15 cellular contexts compared by ENCODE assay signal in the genomic region with DNA sequence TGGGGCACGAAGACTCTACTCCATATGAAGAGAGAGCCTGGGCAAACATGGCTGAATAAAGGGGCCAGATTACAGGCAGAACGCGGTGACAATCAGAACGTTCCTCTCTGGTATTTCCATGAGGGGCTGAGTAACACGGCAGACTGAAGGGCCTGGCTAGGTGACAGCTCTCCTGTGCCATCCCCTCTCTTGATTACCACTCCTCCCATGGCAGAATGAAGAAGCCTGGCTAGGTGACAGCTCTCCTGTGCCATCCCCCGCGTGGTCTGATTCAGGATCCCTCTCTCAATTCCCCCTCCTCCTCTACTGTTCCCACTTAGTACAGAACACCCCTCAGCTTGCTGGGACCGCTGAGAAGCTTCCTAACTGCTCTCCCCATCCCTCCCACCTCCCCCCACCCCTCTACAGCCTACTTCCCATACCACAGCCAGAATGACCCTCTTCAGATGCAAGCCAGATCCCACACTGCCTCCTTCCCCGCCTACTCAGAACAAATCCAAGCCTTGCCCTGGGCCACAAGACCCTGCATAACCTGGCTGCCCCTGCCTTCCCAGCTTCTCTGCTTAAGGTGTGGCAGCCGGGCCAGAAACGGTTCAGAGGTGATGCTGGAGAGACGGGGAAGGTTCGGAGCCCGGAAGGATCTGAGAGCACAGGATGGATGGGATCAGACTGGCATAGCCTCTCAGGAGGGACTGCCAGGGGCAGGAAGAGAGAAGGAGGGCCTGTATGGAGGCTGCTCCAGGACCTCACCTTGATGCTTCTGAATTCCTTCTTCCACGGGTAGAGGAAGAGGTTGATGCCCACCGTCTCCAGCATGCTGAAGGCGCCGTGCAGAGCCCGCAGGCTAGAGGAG. TPM values are rescaled to one million over a fixed set of nuclear protein-coding genes. Genes with fewer than 3 reads are reported as not detected.
DNase-seq lines count a peak whose midpoint lies in the region; ATAC-seq and TF ChIP-seq lines count a peak whose summit lies in the region.
"Had no signal": no experiment of that assay in that cellular context is flagged by ENCODE, and none has a peak within 500 bp of the region (broad histone marks: within the 10 kb centered on the region; RNA-seq: fewer than 3 reads in every experiment).

No MANE protein-coding gene starts in this region.

- 81 to 87% methylated on average over 19 of the region's 19 CpGs for WGBS in heart right ventricle, 2 donors

- H3K36me3 Mint-ChIP-seq in progenitor cell of endocrine pancreas (ENCODE audit: insufficient read depth): peaks cover 9% of the 10 kb centered on the region

- no peaks in the 10 kb centered on the region for H3K27me3 Mint-ChIP-seq in progenitor cell of endocrine pancreas

- intact Hi-C loops in heart right ventricle (cut with DNase I): loop anchor here in 1 of 10 donors (10.0 kb wide), 1 partner anchor 293 kb away; no protein-coding TSS in a partner anchor

- H3K4me3 Mint-ChIP-seq in progenitor cell of endocrine pancreas (ENCODE audit: low read depth): no peak overlapping the region
- H3K4me3 Mint-ChIP-seq: CD14-positive monocyte had no signal

- no peaks in the 10 kb centered on the region for H3K9me3 ChIP-seq in heart right ventricle
- H3K9me3 ChIP-seq: SJCRH30 had no signal

- peak; percentile 84 for DNase-seq in NCI-H2029 (lab: John Stamatoyannopoulos, UW)
- DNase-seq in heart right ventricle: peak in 1 of 2 donors; percentile 34
- DNase-seq in progenitor cell of endocrine pancreas (ENCODE audit: low spot score, unreplicated experiment): no peak
- no peak for DNase-seq in putamen (ENCODE audit: low spot score)
- DNase-seq in iPS-NIHi7 (ENCODE audit: extremely low spot score): no peak
- no peak for DNase-seq in dermis blood vessel endothelial cell
- DNase-seq: KG1, NCI-H1048, NCI-H146, NCI-H69, OCI-M1, SJCRH30 had no signal

- peak in 3 of 8 donors; percentile 41 to 54 (median 42) for ATAC-seq in heart right ventricle
- ATAC-seq: HepG2 had no signal

- peaks cover 0 to 78% (median 37%) of the 10 kb centered on the region in 9 donors for H3K36me3 ChIP-seq in heart right ventricle

- peak overlapping the region; percentile 56 for H3K27ac Mint-ChIP-seq in progenitor cell of endocrine pancreas

- no peaks in the 10 kb centered on the region for H3K9me3 Mint-ChIP-seq in progenitor cell of endocrine pancreas (ENCODE audit: low read depth)

- peak overlapping the region; percentile 45 for H3K27ac ChIP-seq in C4-2B
- peak overlapping the region in 8 of 10 donors; percentile 4 to 84 (median 30) for H3K27ac ChIP-seq in heart right ventricle
- H3K27ac ChIP-seq: SJCRH30 had no signal

- H3K4me1 ChIP-seq in heart right ventricle: peaks cover 8 to 68% (median 41%) of the 10 kb centered on the region in 9 donors
- H3K4me1 ChIP-seq: SJCRH30 had no signal

- H3K4me3 ChIP-seq in heart right ventricle: no peak overlapping the region
- H3K4me3 ChIP-seq: SJCRH30 had no signal

- no peaks in the 10 kb centered on the region for H3K27me3 ChIP-seq in heart right ventricle
- H3K27me3 ChIP-seq: SJCRH30 had no signal

- peaks cover 2% of the 10 kb centered on the region for H3K4me1 Mint-ChIP-seq in progenitor cell of endocrine pancreas (ENCODE audit: low read depth)

- TF ChIP-seq CTCF in C4-2B (conservative IDR thresholded peaks at IDR 0.05): no peak
- TF ChIP-seq CTCF in heart right ventricle (IDR thresholded peaks at IDR 0.05): no peak
- no peak for TF ChIP-seq CTCF in progenitor cell of endocrine pancreas (IDR thresholded peaks at IDR 0.05; ENCODE audit: unreplicated experiment)

RNA-seq across cellular contexts. Expression of gene SPATA2, which starts 7.7 kb away (rescaled TPM):
- 10 to 100 TPM in 1 of 10 donors, 1 to 10 TPM in 9; 5.2 to 11.8 (median 6.7) TPM for total RNA-seq in heart right ventricle
- polyA plus RNA-seq in heart right ventricle: 1 to 10 TPM; 4.8 to 5.0 TPM
- total RNA-seq in progenitor cell of endocrine pancreas: 9.5 and 10.2 TPM in 2 replicates
- total RNA-seq in dermis blood vessel endothelial cell: 1.2 and 2.4 TPM in 2 replicates

RNA-seq across cellular contexts. Expression of gene RNF114, which starts 28.6 kb away (rescaled TPM):
- total RNA-seq in heart right ventricle: 10 to 100 TPM; 41.5 to 60.3 (median 52.1) TPM
- polyA plus RNA-seq in heart right ventricle: 10 to 100 TPM; 45.0 to 49.5 TPM
- 56.6 and 62.3 TPM in 2 replicates for total RNA-seq in progenitor cell of endocrine pancreas
- total RNA-seq in dermis blood vessel endothelial cell: 69.4 and 169 TPM in 2 replicates
